2 cellular contexts compared by ENCODE assay signal in genomic region chr12:47317182-47317915, GRCh38.
TF ChIP-seq lines count a peak whose summit lies in the region.

No MANE protein-coding gene starts in this region.

TF ChIP-seq in liver, 16 proteins besides CTCF, POLR2A, EP300 and RAD21 (continued from another document):
- TF ChIP-seq REST (IDR thresholded peaks at IDR 0.05) = no peak

TF ChIP-seq in HepG2, 621 proteins besides CTCF, POLR2A, EP300 and RAD21 (continued from another document):
- TF ChIP-seq ZNF609 (CRISPR knock-in tag; IDR thresholded peaks at IDR 0.05; ENCODE audit: borderline replicate concordance) (no peak), HMG20B (CRISPR knock-in tag; conservative IDR thresholded peaks at IDR 0.05) (no peak), SNAI1 (CRISPR knock-in tag; IDR thresholded peaks at IDR 0.05; ENCODE audit: borderline replicate concordance) (no peak)
TF ChIP-seq in HepG2: peak in this region for 0.
